30 cellular contexts compared by ENCODE assay signal in the genomic region with DNA sequence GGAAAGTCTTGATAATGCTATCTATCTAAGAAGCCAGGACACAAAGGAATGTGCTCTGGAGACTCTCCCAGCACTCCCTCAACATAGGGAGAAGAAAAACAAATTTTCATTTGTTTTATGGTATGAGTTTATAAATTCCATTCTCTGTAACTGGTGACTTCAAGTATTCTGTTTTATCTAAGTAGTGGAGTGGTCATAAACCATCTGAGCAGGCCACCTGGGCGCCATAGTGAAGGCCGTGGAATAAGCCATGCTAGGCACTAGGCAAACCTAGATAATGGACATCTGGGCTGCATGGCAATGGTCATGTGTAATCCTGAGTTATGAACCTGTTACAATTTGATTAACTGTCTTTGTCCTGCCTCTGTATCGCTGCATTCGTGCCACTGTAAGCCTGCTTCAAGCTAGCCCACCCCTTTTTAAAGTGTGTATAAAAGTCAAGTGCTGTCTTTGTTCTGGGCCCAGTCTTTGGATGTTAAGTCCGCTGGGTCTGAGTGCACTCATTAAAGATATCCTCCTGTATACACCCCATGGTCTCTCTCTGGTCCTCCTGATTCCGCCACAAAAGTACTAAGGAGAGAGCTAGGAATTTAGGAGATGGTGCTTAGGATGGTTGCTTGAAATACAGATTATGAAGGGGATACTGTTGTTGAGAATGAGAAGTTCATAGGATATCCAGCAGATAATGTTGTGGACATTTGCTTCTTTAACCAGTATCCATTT. TPM values are rescaled to one million over a fixed set of nuclear protein-coding genes. Genes with fewer than 3 reads are reported as not detected.
DNase-seq lines count a peak whose midpoint lies in the region; ATAC-seq and TF ChIP-seq lines count a peak whose summit lies in the region.
"Had no signal": no experiment of that assay in that cellular context is flagged by ENCODE, and none has a peak within 500 bp of the region (broad histone marks: within the 10 kb centered on the region; RNA-seq: fewer than 3 reads in every experiment).

No MANE protein-coding gene starts in this region.

- ATAC-seq in stimulated activated memory B cell treated with anti-CD40 and anti-IgM and Interleukin-4, amounts not matched to agents 10 μg/mL and 1 μg/mL and 100 μg/mL, for 72 hours: no peak
- ATAC-seq in GM19023 (IDR thresholded peaks at IDR 0.05; ENCODE audit: unreplicated experiment): no peak
- ATAC-seq: natural killer cell had no signal

- H3K36me3 Mint-ChIP-seq in stimulated activated memory B cell treated with anti-CD40 and anti-IgM and Interleukin-4, amounts not matched to agents 10 μg/mL and 1 μg/mL and 100 μg/mL, for 72 hours: peaks cover 19% of the 10 kb centered on the region

- no peak for TF ChIP-seq CTCF in fibroblast of the aortic adventitia (IDR thresholded peaks at IDR 0.05; ENCODE audit: insufficient read depth, low read length)

- no peak overlapping the region for H3K4me3 ChIP-seq in fibroblast of the aortic adventitia (ENCODE audit: low read depth, low read length)
- H3K4me3 ChIP-seq: coronary artery, heart left ventricle, SJSA1, suprapubic skin had no signal

- H3K4me1 Mint-ChIP-seq in stimulated activated memory B cell treated with anti-CD40 and anti-IgM and Interleukin-4, amounts not matched to agents 10 μg/mL and 1 μg/mL and 100 μg/mL, for 72 hours: peaks cover 50% of the 10 kb centered on the region

- H3K27ac Mint-ChIP-seq in stimulated activated memory B cell treated with anti-CD40 and anti-IgM and Interleukin-4, amounts not matched to agents 10 μg/mL and 1 μg/mL and 100 μg/mL, for 72 hours: peak overlapping the region; percentile 36
- H3K27ac Mint-ChIP-seq: activated naive CD8-positive, alpha-beta T cell; activated T-cell treated with anti-CD3 and anti-CD28 coated beads, Interleukin-2, amount 50 U/mL, for 24 hours; natural killer cell had no signal

- no peaks in the 10 kb centered on the region for H3K27me3 Mint-ChIP-seq in stimulated activated memory B cell treated with anti-CD40 and anti-IgM and Interleukin-4, amounts not matched to agents 10 μg/mL and 1 μg/mL and 100 μg/mL, for 72 hours
- H3K27me3 Mint-ChIP-seq: activated naive CD8-positive, alpha-beta T cell; activated T-cell treated with anti-CD3 and anti-CD28 coated beads, Interleukin-2, amount 50 U/mL, for 24 hours; CD4-positive, CD25-positive, alpha-beta regulatory T cell had no signal

- peaks cover 6% of the 10 kb centered on the region for H3K9me3 Mint-ChIP-seq in stimulated activated memory B cell treated with anti-CD40 and anti-IgM and Interleukin-4, amounts not matched to agents 10 μg/mL and 1 μg/mL and 100 μg/mL, for 72 hours

- peak; percentile 1 for DNase-seq in NCI-H2227 (lab: John Stamatoyannopoulos, UW; ENCODE audit: unreplicated experiment)
- no peak for DNase-seq in NCI-H2227 treated with DMSO at 0.1 percent for 48 hours (lab: John Stamatoyannopoulos, UW)
- DNase-seq in NCI-H226: peak; percentile 10
- DNase-seq in fibroblast of the aortic adventitia (ENCODE audit: low read depth): peak; percentile 17
- no peak for DNase-seq in stimulated activated CD4-positive, alpha-beta T cell treated with anti-CD3 and anti-CD28 coated beads, Interleukin-4, amount 100 ng/mL, for 1 hour
- no peak for DNase-seq in NCI-H2081 (lab: John Stamatoyannopoulos, UW)
- DNase-seq: 8988T; activated CD4-positive, CD25-positive, alpha-beta regulatory T cell; activated effector memory CD4-positive, alpha-beta T cell treated with anti-CD3 and anti-CD28 coated beads, Interleukin-2, amount 50 U/mL, for 16 hours; activated T-cell treated with anti-CD3 and anti-CD28 coated beads, Interleukin-2, amount 50 U/mL, for 24 hours; aorta; CD4-positive, CD25-positive, alpha-beta regulatory T cell; effector memory CD4-positive, alpha-beta T cell; foreskin melanocyte; GOT3; heart left ventricle; natural killer cell; NCI-H1092 treated with DMSO at 0.1 percent for 48 hours; NCI-H1694 treated with DMSO at 0.1 percent for 48 hours; NCI-H345; NCI-H774; retina; stimulated activated naive CD4-positive, alpha-beta T cell treated with Interleukin-2 at 50 U/mL for 16 hours; T-helper 1 cell had no signal

- no peak overlapping the region for H3K4me3 Mint-ChIP-seq in stimulated activated memory B cell treated with anti-CD40 and anti-IgM and Interleukin-4, amounts not matched to agents 10 μg/mL and 1 μg/mL and 100 μg/mL, for 72 hours
- H3K4me3 Mint-ChIP-seq: activated naive CD8-positive, alpha-beta T cell; activated T-cell treated with anti-CD3 and anti-CD28 coated beads, Interleukin-2, amount 50 U/mL, for 24 hours; natural killer cell had no signal

RNA-seq across cellular contexts. Expression of gene GTF2F2, which starts 13.2 kb away (rescaled TPM):
- total RNA-seq in fibroblast of the aortic adventitia (ENCODE audit: low replicate concordance): 16.6 and 19.0 TPM in 2 replicates

Comparison
In these comparisons a context has a peak if more than half of its experiments do, and no peak if none do; other contexts are left out.
1. DNase-seq: peak in NCI-H2227 (single experiment), NCI-H226 (single experiment) and fibroblast of the aortic adventitia (single experiment); none in NCI-H2227 treated with DMSO at 0.1 percent for 48 hours (single experiment), stimulated activated CD4-positive, alpha-beta T cell treated with anti-CD3 and anti-CD28 coated beads, Interleukin-4, amount 100 ng/mL, for 1 hour (single experiment) and NCI-H2081 (0 of 2).